11 cellular contexts compared by ENCODE assay signal in genomic region chr13:100689191-100689590, GRCh38.
"Had no signal": no experiment of that assay in that cellular context is flagged by ENCODE, and none has a peak within 500 bp of the region (broad histone marks: within the 10 kb centered on the region; RNA-seq: fewer than 3 reads in every experiment).

No MANE protein-coding gene starts in this region.

- H3K27ac ChIP-seq: GM23248 had no signal

- H3K27ac Mint-ChIP-seq: GM23338, H9, HFFc6 had no signal

- ATAC-seq: GM23338, HCT116 had no signal

- H3K4me3 ChIP-seq: GM23248, GM23338, HAP-1 had no signal

- FAIRE-seq: H1, H54 had no signal

- H3K4me1 Mint-ChIP-seq: GM23338, H9 had no signal

- DNase-seq: GM23248, GOT3, H7, H9, HCEC 1CT, HFFc6 had no signal

- H2AFZ ChIP-seq: GM23248, GM23338 had no signal

- H3K4me2 ChIP-seq: GM23338 had no signal

- H3K9ac ChIP-seq: GM23248 had no signal

- H3K4me1 ChIP-seq: HAP-1 had no signal

- H3K36me3 ChIP-seq: HAP-1 had no signal

- H3K4me3 Mint-ChIP-seq: GM23338, H9, HFFc6 had no signal
